In the genomic region with DNA sequence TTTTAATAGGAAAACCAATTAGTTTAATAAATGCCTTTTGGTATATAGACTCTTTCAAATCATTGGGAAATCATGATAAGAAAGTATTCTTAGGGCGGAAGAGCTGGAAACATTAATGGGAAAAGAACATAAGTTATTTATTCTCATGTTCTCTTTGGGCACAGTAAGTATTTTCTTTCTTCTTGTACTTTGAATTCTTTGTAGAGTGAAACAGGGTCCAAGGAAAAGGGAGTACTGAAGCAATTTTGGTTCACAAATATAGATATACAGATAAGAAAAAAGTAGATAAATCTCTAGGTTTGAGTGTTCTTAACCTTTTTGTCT, we compare ENCODE assay signal across 16 cellular contexts.
A peak's percentile ranks its signal among the peaks of the same experiment; 100 is the strongest.
DNase-seq lines count a peak whose midpoint lies in the region; ATAC-seq and TF ChIP-seq lines count a peak whose summit lies in the region.
"Had no signal": no experiment of that assay in that cellular context is flagged by ENCODE, and none has a peak within 500 bp of the region (broad histone marks: within the 10 kb centered on the region; RNA-seq: fewer than 3 reads in every experiment).

No MANE protein-coding gene starts in this region.

- POLR2A ChIA-PET in activated CD4-positive, alpha-beta T cell treated with anti-CD3 and anti-CD28 coated beads for 36 hours (lab: Charles Lee) = interaction anchor here (1.0 kb wide), 1 partner anchor 10 kb away, joined by 4 read pairs; no protein-coding TSS in a partner anchor

- peaks cover 37% of the 10 kb centered on the region for H3K36me3 ChIP-seq in lower lobe of right lung

- no peak for TF ChIP-seq CTCF in choroid plexus epithelial cell (conservative IDR thresholded peaks at IDR 0.05; ENCODE audit: low read depth, low read length)
- no peak for TF ChIP-seq CTCF in lower lobe of right lung (IDR thresholded peaks at IDR 0.05)
- no peak for TF ChIP-seq CTCF in type B pancreatic cell (conservative IDR thresholded peaks at IDR 0.05)

- H3K9me3 Mint-ChIP-seq in activated CD4-positive, alpha-beta T cell treated with anti-CD3 and anti-CD28 coated beads for 36 hours (ENCODE audit: low read depth) = no peaks in the 10 kb centered on the region
- H3K9me3 Mint-ChIP-seq in activated CD4-positive, alpha-beta T cell treated with anti-CD3 and anti-CD28 coated beads, Interleukin-2, amount 10 ng/mL, durations not matched to agents 24 days and 14 days = no peaks in the 10 kb centered on the region
- H3K9me3 Mint-ChIP-seq in type B pancreatic cell = no peaks in the 10 kb centered on the region
- H3K9me3 Mint-ChIP-seq: activated naive CD8-positive, alpha-beta T cell treated with anti-CD3 and anti-CD28 coated beads for 36 hours; CD8-positive, alpha-beta T cell had no signal

- intact Hi-C loops in activated CD4-positive, alpha-beta T cell treated with anti-CD3 and anti-CD28 coated beads for 36 hours (cut with DNase I, micrococcal nuclease) = no loop called here
- intact Hi-C loops in activated CD4-positive, alpha-beta T cell treated with anti-CD3 and anti-CD28 coated beads, Interleukin-2, amount 10 ng/mL, durations not matched to agents 24 days and 14 days (cut with micrococcal nuclease) = no loop called here
- intact Hi-C loops in lower lobe of right lung (cut with DNase I) = no loop called here

- H3K4me1 ChIP-seq in lower lobe of right lung = peaks cover 39% of the 10 kb centered on the region

- H3K27me3 ChIP-seq in lower lobe of right lung (ENCODE audit: low read depth) = no peaks in the 10 kb centered on the region

- peaks cover 62% of the 10 kb centered on the region for H3K36me3 Mint-ChIP-seq in activated CD4-positive, alpha-beta T cell treated with anti-CD3 and anti-CD28 coated beads for 36 hours (ENCODE audit: low read depth)
- peaks cover 85% of the 10 kb centered on the region for H3K36me3 Mint-ChIP-seq in activated CD4-positive, alpha-beta T cell treated with anti-CD3 and anti-CD28 coated beads, Interleukin-2, amount 10 ng/mL, durations not matched to agents 24 days and 14 days (ENCODE audit: low read depth)
- peaks cover 6% of the 10 kb centered on the region for H3K36me3 Mint-ChIP-seq in type B pancreatic cell

- peaks cover 34% of the 10 kb centered on the region for H3K4me1 Mint-ChIP-seq in activated CD4-positive, alpha-beta T cell treated with anti-CD3 and anti-CD28 coated beads for 36 hours
- H3K4me1 Mint-ChIP-seq in activated CD4-positive, alpha-beta T cell treated with anti-CD3 and anti-CD28 coated beads, Interleukin-2, amount 10 ng/mL, durations not matched to agents 24 days and 14 days = peaks cover 48% of the 10 kb centered on the region
- H3K4me1 Mint-ChIP-seq in type B pancreatic cell (ENCODE audit: unreplicated experiment) = peaks cover 12% of the 10 kb centered on the region

- H3K27ac ChIP-seq in lower lobe of right lung = peak overlapping the region; percentile 57

- ATAC-seq in activated CD4-positive, alpha-beta T cell treated with anti-CD3 and anti-CD28 coated beads for 36 hours = no peak
- ATAC-seq in lower lobe of right lung = no peak
- ATAC-seq in HG02870 (IDR thresholded peaks at IDR 0.05; ENCODE audit: unreplicated experiment) = no peak
- no peak for ATAC-seq in GM19035 (IDR thresholded peaks at IDR 0.05; ENCODE audit: unreplicated experiment)
- ATAC-seq: CD8-positive, alpha-beta T cell; Right ventricle myocardium inferior had no signal

- DNase-seq in activated CD4-positive, alpha-beta T cell treated with anti-CD3 and anti-CD28 coated beads for 36 hours = no peak
- DNase-seq in activated CD4-positive, alpha-beta T cell treated with anti-CD3 and anti-CD28 coated beads, Interleukin-2, amount 10 ng/mL, durations not matched to agents 24 days and 14 days = no peak
- DNase-seq in choroid plexus epithelial cell (ENCODE audit: low read depth) (peak; percentile 47), lower lobe of right lung (no peak), type B pancreatic cell (ENCODE audit: extremely low spot score, unreplicated experiment) (no peak), KBM-7 (no peak)
- DNase-seq: activated naive CD8-positive, alpha-beta T cell treated with anti-CD3 and anti-CD28 coated beads for 36 hours; CD8-positive, alpha-beta T cell; GOT3; Karpas-422; midbrain; nucleus accumbens; stimulated activated CD4-positive, alpha-beta T cell treated with anti-CD3 and anti-CD28 coated beads, Interleukin-12 subunit alpha, Interleukin-12 subunit beta, amount 100 ng/mL, for 4 hours had no signal

- H3K4me3 ChIP-seq in choroid plexus epithelial cell (ENCODE audit: low read depth, low read length) (no peak overlapping the region), lower lobe of right lung (no peak overlapping the region)

- H3K9me3 ChIP-seq in lower lobe of right lung = no peaks in the 10 kb centered on the region

- no peaks in the 10 kb centered on the region for H3K27me3 Mint-ChIP-seq in activated CD4-positive, alpha-beta T cell treated with anti-CD3 and anti-CD28 coated beads for 36 hours
- no peaks in the 10 kb centered on the region for H3K27me3 Mint-ChIP-seq in activated CD4-positive, alpha-beta T cell treated with anti-CD3 and anti-CD28 coated beads, Interleukin-2, amount 10 ng/mL, durations not matched to agents 24 days and 14 days
- no peaks in the 10 kb centered on the region for H3K27me3 Mint-ChIP-seq in type B pancreatic cell
- H3K27me3 Mint-ChIP-seq: activated naive CD8-positive, alpha-beta T cell treated with anti-CD3 and anti-CD28 coated beads for 36 hours had no signal

- in situ Hi-C loops in KBM-7 (cut with MboI; ENCODE audit: low pct_unique_long_range_greater_than_20kb, low sequenced_read_pairs) = no loop called here

- no peak overlapping the region for H3K4me3 Mint-ChIP-seq in activated CD4-positive, alpha-beta T cell treated with anti-CD3 and anti-CD28 coated beads for 36 hours
- no peak overlapping the region for H3K4me3 Mint-ChIP-seq in activated CD4-positive, alpha-beta T cell treated with anti-CD3 and anti-CD28 coated beads, Interleukin-2, amount 10 ng/mL, durations not matched to agents 24 days and 14 days
- H3K4me3 Mint-ChIP-seq in type B pancreatic cell = no peak overlapping the region
- H3K4me3 Mint-ChIP-seq: activated naive CD8-positive, alpha-beta T cell treated with anti-CD3 and anti-CD28 coated beads for 36 hours; CD8-positive, alpha-beta T cell had no signal

- CTCF ChIA-PET in activated CD4-positive, alpha-beta T cell treated with anti-CD3 and anti-CD28 coated beads for 36 hours (lab: Charles Lee) = interaction anchor here (0.7 to 5.7 kb wide), 8 partner anchors 9 to 190 kb away, joined by 3 to 39 read pairs (median 4); no protein-coding TSS in a partner anchor

- H3K27ac Mint-ChIP-seq in activated CD4-positive, alpha-beta T cell treated with anti-CD3 and anti-CD28 coated beads for 36 hours = peak overlapping the region; percentile 30
- H3K27ac Mint-ChIP-seq in activated CD4-positive, alpha-beta T cell treated with anti-CD3 and anti-CD28 coated beads, Interleukin-2, amount 10 ng/mL, durations not matched to agents 24 days and 14 days = no peak overlapping the region
- H3K27ac Mint-ChIP-seq in type B pancreatic cell = peak overlapping the region; percentile 47
- H3K27ac Mint-ChIP-seq: activated naive CD8-positive, alpha-beta T cell treated with anti-CD3 and anti-CD28 coated beads for 36 hours had no signal
